ENCODE assay signal across 8 cellular contexts in the genomic region with DNA sequence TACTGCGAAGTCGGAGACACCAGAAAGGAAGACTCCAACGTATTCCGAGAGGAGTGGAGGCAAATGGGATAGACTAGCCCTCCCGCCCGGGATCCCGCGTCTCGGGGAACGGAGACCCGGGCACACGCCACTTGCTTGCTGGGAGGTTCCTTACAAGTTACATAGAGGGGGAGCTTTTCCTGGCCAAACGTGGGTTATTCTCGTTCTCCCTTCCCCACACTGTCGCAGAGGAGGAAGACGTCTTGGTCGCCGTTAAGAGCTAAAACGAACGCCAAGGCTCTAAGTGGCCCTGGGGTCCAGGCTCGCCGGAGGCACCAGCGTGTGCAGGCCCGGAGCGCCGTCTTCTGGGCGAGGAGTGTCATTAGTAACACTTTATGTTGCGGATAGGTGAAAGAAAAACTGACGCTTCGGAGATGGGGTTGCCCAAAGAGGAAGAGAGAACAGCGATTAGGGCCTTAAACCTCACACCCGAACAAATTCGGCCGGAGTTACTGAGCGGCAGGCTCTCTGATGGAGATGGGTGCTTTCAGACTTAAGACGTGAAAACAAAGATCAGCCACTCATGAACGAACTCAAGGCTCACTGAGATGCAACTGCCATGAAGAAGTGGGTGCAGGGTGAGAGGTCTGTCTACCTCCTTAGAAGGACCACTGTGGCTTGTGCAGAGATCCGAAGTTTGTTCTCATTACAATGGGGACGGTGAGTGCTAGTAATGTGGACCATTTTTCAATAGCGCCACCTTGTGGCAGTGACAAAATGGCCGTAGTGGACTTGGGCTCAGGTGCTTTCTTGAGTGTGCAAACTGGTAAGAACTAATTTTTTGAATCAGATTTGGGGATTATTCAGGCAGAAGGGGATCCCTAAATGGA. TPM values are rescaled to one million over a fixed set of nuclear protein-coding genes. Genes with fewer than 3 reads are reported as not detected.
DNase-seq lines count a peak whose midpoint lies in the region; ATAC-seq and TF ChIP-seq lines count a peak whose summit lies in the region.

No MANE protein-coding gene starts in this region.

- H3K9me3 ChIP-seq in gastroesophageal sphincter (no peaks in the 10 kb centered on the region), neuronal stem cell (replicated peaks in 1 of 2; ENCODE audit: control insufficient read depth in 2 of 2, insufficient read depth in 1 of 2, low read depth in 1 of 2, low read length in 2 of 2) (peaks cover 0 to 2% of the 10 kb centered on the region in 2 donors), subcutaneous abdominal adipose tissue (ENCODE audit: control insufficient read depth in 5 of 5, low read length in 5 of 5) (no peaks in the 10 kb centered on the region)

- H2BK12ac ChIP-seq in neuronal stem cell (ENCODE audit: low read length) = no peak overlapping the region

- H3K23ac ChIP-seq in neuronal stem cell (ENCODE audit: low read depth, low read length, poor library complexity) = no peak overlapping the region

- no peaks in the 10 kb centered on the region for H4K20me1 ChIP-seq in GM23338 (replicated peaks; ENCODE audit: insufficient read depth)

- H2AFZ ChIP-seq in GM23338 (peak overlapping the region; percentile 99), neuronal stem cell (ENCODE audit: low read length) (peak overlapping the region; percentile 91)

- H3K27me3 Mint-ChIP-seq in GM23338 (ENCODE audit: insufficient read depth, low read depth, poor library complexity) = peaks cover 18% of the 10 kb centered on the region

- H4K91ac ChIP-seq in neuronal stem cell (ENCODE audit: low read depth, low read length, poor library complexity) = no peak overlapping the region

- peaks cover 3% of the 10 kb centered on the region; the same call in 1 of the 2 replicates for H3F3A ChIP-seq in GM23338 (replicated peaks; ENCODE audit: low read depth)

- H3K4me3 ChIP-seq in GM23338 (peak overlapping the region; percentile 61), gastroesophageal sphincter (peak overlapping the region; percentile 28 to 51), neuronal stem cell (ENCODE audit: low read length in 2 of 2) (peak overlapping the region; percentile 55 to 87), subcutaneous abdominal adipose tissue (ENCODE audit: low read depth in 1 of 5, low read length in 5 of 5) (peak overlapping the region; percentile 75 to 94 (median 82))

- no peak overlapping the region for H2BK5ac ChIP-seq in neuronal stem cell (ENCODE audit: low read length)

- TF ChIP-seq CTCF in GM23338 (conservative IDR thresholded peaks at IDR 0.05; ENCODE audit: low read depth in 2 of 2) (peak; percentile 92 to 95), LNCAP (IDR thresholded peaks at IDR 0.05) (peak; percentile 62), gastroesophageal sphincter (IDR thresholded peaks at IDR 0.05) (peak; percentile 72 to 80 (median 79))

- no peak overlapping the region for H4K8ac ChIP-seq in neuronal stem cell (ENCODE audit: low read depth, low read length)

- 1 to 3% methylated on average over 4 to 32 of the region's 41 CpGs for WGBS in gastroesophageal sphincter (ENCODE audit: low coverage in 1 of 2), 2 donors
- WGBS in neuronal stem cell (ENCODE audit: extremely low coverage in 2 of 2, insufficient read length in 2 of 2, insufficient replicate concordance in 1 of 2), 2 donors = no CpG with 5 or more reads among the region's 41 CpGs

- H3K27ac ChIP-seq in GM23338 (ENCODE audit: low read depth) = no peak overlapping the region
- H3K27ac ChIP-seq in gastroesophageal sphincter = peak overlapping the region in 3 of 4 donors; percentile 14 to 33 (median 29)
- peak overlapping the region; percentile 12 for H3K27ac ChIP-seq in neuronal stem cell (replicated peaks; ENCODE audit: low read length)
- H3K27ac ChIP-seq in subcutaneous abdominal adipose tissue (ENCODE audit: low read depth, low read length) = no peak overlapping the region

- H3K79me1 ChIP-seq in neuronal stem cell (ENCODE audit: low read depth, low read length) = no peaks in the 10 kb centered on the region

- no peak overlapping the region for H3K4ac ChIP-seq in neuronal stem cell (ENCODE audit: low read length)

- H3K4me3 Mint-ChIP-seq in GM23338 = peak overlapping the region; percentile 87

- no peak overlapping the region for H2AK5ac ChIP-seq in neuronal stem cell (ENCODE audit: low read depth, low read length)

- H3K9me2 ChIP-seq in GM23338 (ENCODE audit: insufficient read depth) = peaks cover 4% of the 10 kb centered on the region; the same call in 1 of the 2 replicates

- peak; percentile 76 for DNase-seq in EL
- DNase-seq in GM23338 (ENCODE audit: low spot score) = peak; percentile 89
- DNase-seq in SHP77 (lab: John Stamatoyannopoulos, UW) = peak; percentile 65 to 70
- DNase-seq in activated gamma-delta T cell treated with anti-CD3 and anti-CD28 coated beads, Interleukin-2, amount 50 U/mL, for 16 hours (ENCODE audit: low read depth) = peak; percentile 76
- DNase-seq in neuronal stem cell (ENCODE audit: low spot score) = peak; percentile 89

- H3K27me3 ChIP-seq in GM23338 (ENCODE audit: insufficient read depth) (peaks cover 28% of the 10 kb centered on the region), gastroesophageal sphincter (peaks cover 22% of the 10 kb centered on the region), neuronal stem cell (ENCODE audit: control insufficient read depth in 3 of 3, insufficient read depth in 3 of 3, low read depth in 1 of 3, low read length in 3 of 3) (peaks cover 0 to 12% (median 0%) of the 10 kb centered on the region in 3 experiments), subcutaneous abdominal adipose tissue (ENCODE audit: control insufficient read depth in 5 of 5, insufficient read depth in 4 of 5, low read length in 5 of 5) (peaks cover 16 to 23% (median 20%) of the 10 kb centered on the region in 5 donors)

- H3K36me3 Mint-ChIP-seq in GM23338 (ENCODE audit: low read depth) = peaks cover 5% of the 10 kb centered on the region; the same call in 1 of the 3 replicates

- H3K79me2 ChIP-seq in GM23338 (replicated peaks; ENCODE audit: insufficient read depth) = no peaks in the 10 kb centered on the region

- H3K9ac ChIP-seq in neuronal stem cell (ENCODE audit: low read depth, low read length, poor library complexity) (no peak overlapping the region), subcutaneous abdominal adipose tissue (ENCODE audit: low read length in 5 of 5) (peak overlapping the region in 4 of 5 donors; percentile 35 to 68 (median 64))

- ATAC-seq in GM23338 (peak; percentile 80), gastroesophageal sphincter (peak; percentile 85)

- H3K27ac Mint-ChIP-seq in GM23338 = 0 out of 2 replicates have a peak overlapping the region, but pooled peaks have one; percentile 2

- H2BK15ac ChIP-seq in neuronal stem cell (ENCODE audit: low read length) = no peak overlapping the region

- no peak overlapping the region for H3K14ac ChIP-seq in neuronal stem cell (ENCODE audit: low read length)

- H3K4me2 ChIP-seq in GM23338 (peak overlapping the region; percentile 77), neuronal stem cell (ENCODE audit: insufficient read depth, low read length, poor library complexity, severe bottlenecking) (peak overlapping the region; percentile 69)

- no peak overlapping the region for H2BK120ac ChIP-seq in neuronal stem cell (ENCODE audit: low read depth, low read length)

- TF ChIP-seq POLR2A in gastroesophageal sphincter (IDR thresholded peaks at IDR 0.05) = no peak

- H3K18ac ChIP-seq in neuronal stem cell (ENCODE audit: low read length) = peak overlapping the region; percentile 60

- no peak for TF ChIP-seq EP300 in gastroesophageal sphincter (IDR thresholded peaks at IDR 0.05)

- peaks cover 11% of the 10 kb centered on the region; the same call in 2 of the 3 replicates for H3K9me3 Mint-ChIP-seq in GM23338

- no peaks in the 10 kb centered on the region; the same call in 2 of the 3 replicates for H3K4me1 Mint-ChIP-seq in GM23338

- H3K36me3 ChIP-seq in GM23338 (ENCODE audit: insufficient read depth) (no peaks in the 10 kb centered on the region), gastroesophageal sphincter (no peaks in the 10 kb centered on the region), neuronal stem cell (replicated peaks in 1 of 2; ENCODE audit: control insufficient read depth in 2 of 2, insufficient read depth in 2 of 2, low read length in 2 of 2) (no peaks in the 10 kb centered on the region), subcutaneous abdominal adipose tissue (ENCODE audit: control insufficient read depth in 5 of 5, insufficient read depth in 5 of 5, low read length in 5 of 5) (no peaks in the 10 kb centered on the region)

- H3K4me1 ChIP-seq in GM23338 (ENCODE audit: insufficient read depth) (peaks cover 5% of the 10 kb centered on the region; the same call in 1 of the 2 replicates), gastroesophageal sphincter (peaks cover 0 to 12% (median 0%) of the 10 kb centered on the region in 3 donors), neuronal stem cell (ENCODE audit: control insufficient read depth in 2 of 2, insufficient read depth in 1 of 2, low read depth in 1 of 2, low read length in 2 of 2) (peaks cover 0 to 3% of the 10 kb centered on the region in 2 donors), subcutaneous abdominal adipose tissue (ENCODE audit: control insufficient read depth in 5 of 5, insufficient read depth in 5 of 5, low read length in 5 of 5) (peaks cover 0 to 13% (median 13%) of the 10 kb centered on the region in 5 donors)

TF ChIP-seq in GM23338, 12 proteins besides CTCF, POLR2A, EP300 and RAD21 (continues in another document):
- no peak for TF ChIP-seq POLR2AphosphoS5 (IDR thresholded peaks at IDR 0.05; ENCODE audit: low read depth)
- TF ChIP-seq EZH2 (IDR thresholded peaks at IDR 0.05; ENCODE audit: low read depth, unreplicated experiment) = no peak
- TF ChIP-seq JUNB (IDR thresholded peaks at IDR 0.05; ENCODE audit: unreplicated experiment) = no peak
- TF ChIP-seq, protein P1, sequence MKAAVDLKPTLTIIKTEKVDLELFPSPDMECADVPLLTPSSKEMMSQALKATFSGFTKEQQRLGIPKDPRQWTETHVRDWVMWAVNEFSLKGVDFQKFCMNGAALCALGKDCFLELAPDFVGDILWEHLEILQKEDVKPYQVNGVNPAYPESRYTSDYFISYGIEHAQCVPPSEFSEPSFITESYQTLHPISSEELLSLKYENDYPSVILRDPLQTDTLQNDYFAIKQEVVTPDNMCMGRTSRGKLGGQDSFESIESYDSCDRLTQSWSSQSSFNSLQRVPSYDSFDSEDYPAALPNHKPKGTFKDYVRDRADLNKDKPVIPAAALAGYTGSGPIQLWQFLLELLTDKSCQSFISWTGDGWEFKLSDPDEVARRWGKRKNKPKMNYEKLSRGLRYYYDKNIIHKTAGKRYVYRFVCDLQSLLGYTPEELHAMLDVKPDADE (IDR thresholded peaks at IDR 0.05) = no peak
- no peak for TF ChIP-seq STAT1 (IDR thresholded peaks at IDR 0.05; ENCODE audit: unreplicated experiment)

RNA-seq across cellular contexts. Expression of a gene that starts 11.7 kb away (rescaled TPM):
- total RNA-seq in GM23338 (2014; rRNA removed; shearing (Covaris generic)) = 1.8 and 2.4 TPM in 2 replicates
- polyA plus RNA-seq in GM23338 (2016; fragmentation: Nextera tagmentation; extraction: Ambion mirVana) = 1.5 TPM in 2 replicates
- total RNA-seq in gastroesophageal sphincter = 1 to 10 TPM in 1 of 4 donors, under 1 TPM in 3; 0.35 to 1.4 (median 0.88) TPM
- 2.8 TPM for polyA plus RNA-seq in neuronal stem cell (2013, experiment 1 of 2)
- 2.7 TPM for polyA plus RNA-seq in neuronal stem cell (2013, experiment 2 of 2)

RNA-seq across cellular contexts. Expression of a gene that starts 28.2 kb away (rescaled TPM):
- not detected in 2 replicates for total RNA-seq in GM23338 (2014; rRNA removed; shearing (Covaris generic))
- polyA plus RNA-seq in GM23338 (2016; fragmentation: Nextera tagmentation; extraction: Ambion mirVana) = not detected in 2 replicates
- total RNA-seq in gastroesophageal sphincter = not detected
- polyA plus RNA-seq in neuronal stem cell (2013, experiment 1 of 2) = not detected
- polyA plus RNA-seq in neuronal stem cell (2013, experiment 2 of 2) = not detected

Comparison
In these comparisons a context has a peak if more than half of its experiments do, and no peak if none do; other contexts are left out.
1. H3K27ac ChIP-seq: peak in gastroesophageal sphincter (3 of 4) and neuronal stem cell (single experiment); none in GM23338 (single experiment) and subcutaneous abdominal adipose tissue (single experiment).
2. Peak in every context shown above with its lines, with median percentiles within 50 percentile points of each other: DNase-seq, H3K4me3 ChIP-seq and CTCF ChIP-seq.